ENCODE assay signal across 8 cellular contexts in genomic region chr11:17353228-17354021, GRCh38.
DNase-seq lines count a peak whose midpoint lies in the region; TF ChIP-seq lines count a peak whose summit lies in the region.

No MANE protein-coding gene starts in this region.

- H3K9me3 Mint-ChIP-seq in nephron, result peaks cover 7% of the 10 kb centered on the region

- POLR2A ChIA-PET in RWPE1 (lab: Yijun Ruan, JAX; ENCODE audit: low non-redundant PET), result no interaction called here

- peak overlapping the region; percentile 87 to 92 (median 89) for H3K4me3 Mint-ChIP-seq in nephron

- peaks cover 22% of the 10 kb centered on the region for H3K4me1 Mint-ChIP-seq in nephron

- peak overlapping the region; percentile 42 to 66 (median 59) for H3K27ac Mint-ChIP-seq in nephron

- H3K27me3 Mint-ChIP-seq in nephron (ENCODE audit: low read depth), result peaks cover 52% of the 10 kb centered on the region

- TF ChIP-seq CTCF in RWPE1 (conservative IDR thresholded peaks at IDR 0.05; ENCODE audit: low read depth) (no peak), foreskin fibroblast (IDR thresholded peaks at IDR 0.05; ENCODE audit: low read depth, low read length) (no peak), nephron (IDR thresholded peaks at IDR 0.05; ENCODE audit: unreplicated experiment in 3 of 3) (no peak)

- CTCF ChIA-PET in RWPE1 (lab: Yijun Ruan, JAX), result interaction anchor here (0.6 to 1.3 kb wide), 7 partner anchors 82 to 1821 kb away, joined by 3 to 5 read pairs (median 4); no protein-coding TSS in a partner anchor

- no peaks in the 10 kb centered on the region for H3K36me3 Mint-ChIP-seq in nephron (ENCODE audit: low read depth)

- peak overlapping the region; percentile 75 to 77 for H3K4me3 ChIP-seq in foreskin fibroblast (ENCODE audit: low read depth in 1 of 2, low read length in 2 of 2)

- peak; percentile 74 for DNase-seq in SIG-M5 treated with dmso at 0.1 percent for 504 hours (lab: John Stamatoyannopoulos, UW; ENCODE audit: unreplicated experiment)
- no peak for DNase-seq in SIG-M5 (lab: John Stamatoyannopoulos, UW)
- peak; percentile 72 to 74 for DNase-seq in Kasumi-1 (lab: John Stamatoyannopoulos, UW)
- DNase-seq in RWPE1 (ENCODE audit: low spot score), result peak; percentile 50
- DNase-seq in activated gamma-delta T cell treated with Interleukin-2 at 50 U/mL for 16 hours, result peak; percentile 32
- peak; percentile 78 to 90 for DNase-seq in foreskin fibroblast
- peak; percentile 49 for DNase-seq in stromal cell of bone marrow (ENCODE audit: low read depth)

- H3K27ac ChIP-seq in RWPE1, result peak overlapping the region; percentile 89
